In the genomic region with DNA sequence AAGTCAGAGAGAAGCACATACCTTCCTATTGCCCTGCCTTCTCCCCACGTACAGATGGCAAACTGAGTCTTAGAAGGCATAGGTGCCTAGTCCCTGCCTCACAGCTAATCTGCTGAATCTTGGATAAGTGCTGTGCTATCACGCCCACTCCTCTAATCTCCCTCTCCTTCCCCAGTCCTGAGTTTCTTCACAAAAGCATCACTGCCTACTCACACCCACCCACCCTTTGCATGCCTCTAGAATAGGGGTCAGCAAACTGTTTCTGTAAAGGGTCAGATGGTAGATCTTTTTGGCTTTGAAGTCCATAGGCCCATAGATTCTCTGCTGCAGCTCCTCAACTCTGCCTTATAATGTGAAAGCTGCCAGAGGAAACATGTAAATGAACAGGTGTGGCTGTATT, we compare ENCODE assay signal across 2 cellular contexts.
TF ChIP-seq lines count a peak whose summit lies in the region.

No MANE protein-coding gene starts in this region.

TF ChIP-seq in GM12891, 5 proteins besides CTCF, POLR2A, EP300 and RAD21 (continued from another document):
- TF ChIP-seq TAF1 (IDR thresholded peaks at IDR 0.05; ENCODE audit: low read depth, low read length): no peak
- no peak for TF ChIP-seq POLR2AphosphoS5 (IDR thresholded peaks at IDR 0.05; ENCODE audit: low read depth, low read length)
- TF ChIP-seq PAX5 (IDR thresholded peaks at IDR 0.05; ENCODE audit: insufficient read depth, low read length, severe bottlenecking): no peak

TF ChIP-seq in WTC11, 78 proteins besides CTCF, POLR2A, EP300 and RAD21 (continued from another document):
- TF ChIP-seq, protein P1, sequence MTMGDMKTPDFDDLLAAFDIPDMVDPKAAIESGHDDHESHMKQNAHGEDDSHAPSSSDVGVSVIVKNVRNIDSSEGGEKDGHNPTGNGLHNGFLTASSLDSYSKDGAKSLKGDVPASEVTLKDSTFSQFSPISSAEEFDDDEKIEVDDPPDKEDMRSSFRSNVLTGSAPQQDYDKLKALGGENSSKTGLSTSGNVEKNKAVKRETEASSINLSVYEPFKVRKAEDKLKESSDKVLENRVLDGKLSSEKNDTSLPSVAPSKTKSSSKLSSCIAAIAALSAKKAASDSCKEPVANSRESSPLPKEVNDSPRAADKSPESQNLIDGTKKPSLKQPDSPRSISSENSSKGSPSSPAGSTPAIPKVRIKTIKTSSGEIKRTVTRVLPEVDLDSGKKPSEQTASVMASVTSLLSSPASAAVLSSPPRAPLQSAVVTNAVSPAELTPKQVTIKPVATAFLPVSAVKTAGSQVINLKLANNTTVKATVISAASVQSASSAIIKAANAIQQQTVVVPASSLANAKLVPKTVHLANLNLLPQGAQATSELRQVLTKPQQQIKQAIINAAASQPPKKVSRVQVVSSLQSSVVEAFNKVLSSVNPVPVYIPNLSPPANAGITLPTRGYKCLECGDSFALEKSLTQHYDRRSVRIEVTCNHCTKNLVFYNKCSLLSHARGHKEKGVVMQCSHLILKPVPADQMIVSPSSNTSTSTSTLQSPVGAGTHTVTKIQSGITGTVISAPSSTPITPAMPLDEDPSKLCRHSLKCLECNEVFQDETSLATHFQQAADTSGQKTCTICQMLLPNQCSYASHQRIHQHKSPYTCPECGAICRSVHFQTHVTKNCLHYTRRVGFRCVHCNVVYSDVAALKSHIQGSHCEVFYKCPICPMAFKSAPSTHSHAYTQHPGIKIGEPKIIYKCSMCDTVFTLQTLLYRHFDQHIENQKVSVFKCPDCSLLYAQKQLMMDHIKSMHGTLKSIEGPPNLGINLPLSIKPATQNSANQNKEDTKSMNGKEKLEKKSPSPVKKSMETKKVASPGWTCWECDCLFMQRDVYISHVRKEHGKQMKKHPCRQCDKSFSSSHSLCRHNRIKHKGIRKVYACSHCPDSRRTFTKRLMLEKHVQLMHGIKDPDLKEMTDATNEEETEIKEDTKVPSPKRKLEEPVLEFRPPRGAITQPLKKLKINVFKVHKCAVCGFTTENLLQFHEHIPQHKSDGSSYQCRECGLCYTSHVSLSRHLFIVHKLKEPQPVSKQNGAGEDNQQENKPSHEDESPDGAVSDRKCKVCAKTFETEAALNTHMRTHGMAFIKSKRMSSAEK (CRISPR knock-in tag; IDR thresholded peaks at IDR 0.05; ENCODE audit: borderline replicate concordance): no peak
- TF ChIP-seq, protein P2, sequence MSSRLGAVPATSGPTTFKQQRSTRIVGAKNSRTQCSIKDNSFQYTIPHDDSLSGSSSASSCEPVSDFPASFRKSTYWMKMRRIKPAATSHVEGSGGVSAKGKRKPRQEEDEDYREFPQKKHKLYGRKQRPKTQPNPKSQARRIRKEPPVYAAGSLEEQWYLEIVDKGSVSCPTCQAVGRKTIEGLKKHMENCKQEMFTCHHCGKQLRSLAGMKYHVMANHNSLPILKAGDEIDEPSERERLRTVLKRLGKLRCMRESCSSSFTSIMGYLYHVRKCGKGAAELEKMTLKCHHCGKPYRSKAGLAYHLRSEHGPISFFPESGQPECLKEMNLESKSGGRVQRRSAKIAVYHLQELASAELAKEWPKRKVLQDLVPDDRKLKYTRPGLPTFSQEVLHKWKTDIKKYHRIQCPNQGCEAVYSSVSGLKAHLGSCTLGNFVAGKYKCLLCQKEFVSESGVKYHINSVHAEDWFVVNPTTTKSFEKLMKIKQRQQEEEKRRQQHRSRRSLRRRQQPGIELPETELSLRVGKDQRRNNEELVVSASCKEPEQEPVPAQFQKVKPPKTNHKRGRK (CRISPR knock-in tag; IDR thresholded peaks at IDR 0.05; ENCODE audit: borderline replicate concordance): no peak
- TF ChIP-seq, protein P3, sequence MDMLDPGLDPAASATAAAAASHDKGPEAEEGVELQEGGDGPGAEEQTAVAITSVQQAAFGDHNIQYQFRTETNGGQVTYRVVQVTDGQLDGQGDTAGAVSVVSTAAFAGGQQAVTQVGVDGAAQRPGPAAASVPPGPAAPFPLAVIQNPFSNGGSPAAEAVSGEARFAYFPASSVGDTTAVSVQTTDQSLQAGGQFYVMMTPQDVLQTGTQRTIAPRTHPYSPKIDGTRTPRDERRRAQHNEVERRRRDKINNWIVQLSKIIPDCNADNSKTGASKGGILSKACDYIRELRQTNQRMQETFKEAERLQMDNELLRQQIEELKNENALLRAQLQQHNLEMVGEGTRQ (CRISPR knock-in tag; IDR thresholded peaks at IDR 0.05): no peak
- no peak for TF ChIP-seq MXD4 (CRISPR knock-in tag; IDR thresholded peaks at IDR 0.05; ENCODE audit: borderline replicate concordance)
- TF ChIP-seq, protein P4, sequence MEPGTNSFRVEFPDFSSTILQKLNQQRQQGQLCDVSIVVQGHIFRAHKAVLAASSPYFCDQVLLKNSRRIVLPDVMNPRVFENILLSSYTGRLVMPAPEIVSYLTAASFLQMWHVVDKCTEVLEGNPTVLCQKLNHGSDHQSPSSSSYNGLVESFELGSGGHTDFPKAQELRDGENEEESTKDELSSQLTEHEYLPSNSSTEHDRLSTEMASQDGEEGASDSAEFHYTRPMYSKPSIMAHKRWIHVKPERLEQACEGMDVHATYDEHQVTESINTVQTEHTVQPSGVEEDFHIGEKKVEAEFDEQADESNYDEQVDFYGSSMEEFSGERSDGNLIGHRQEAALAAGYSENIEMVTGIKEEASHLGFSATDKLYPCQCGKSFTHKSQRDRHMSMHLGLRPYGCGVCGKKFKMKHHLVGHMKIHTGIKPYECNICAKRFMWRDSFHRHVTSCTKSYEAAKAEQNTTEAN (CRISPR knock-in tag; IDR thresholded peaks at IDR 0.05): no peak
- no peak for TF ChIP-seq GTF2I (CRISPR knock-in tag; conservative IDR thresholded peaks at IDR 0.05)
- TF ChIP-seq, protein P5, sequence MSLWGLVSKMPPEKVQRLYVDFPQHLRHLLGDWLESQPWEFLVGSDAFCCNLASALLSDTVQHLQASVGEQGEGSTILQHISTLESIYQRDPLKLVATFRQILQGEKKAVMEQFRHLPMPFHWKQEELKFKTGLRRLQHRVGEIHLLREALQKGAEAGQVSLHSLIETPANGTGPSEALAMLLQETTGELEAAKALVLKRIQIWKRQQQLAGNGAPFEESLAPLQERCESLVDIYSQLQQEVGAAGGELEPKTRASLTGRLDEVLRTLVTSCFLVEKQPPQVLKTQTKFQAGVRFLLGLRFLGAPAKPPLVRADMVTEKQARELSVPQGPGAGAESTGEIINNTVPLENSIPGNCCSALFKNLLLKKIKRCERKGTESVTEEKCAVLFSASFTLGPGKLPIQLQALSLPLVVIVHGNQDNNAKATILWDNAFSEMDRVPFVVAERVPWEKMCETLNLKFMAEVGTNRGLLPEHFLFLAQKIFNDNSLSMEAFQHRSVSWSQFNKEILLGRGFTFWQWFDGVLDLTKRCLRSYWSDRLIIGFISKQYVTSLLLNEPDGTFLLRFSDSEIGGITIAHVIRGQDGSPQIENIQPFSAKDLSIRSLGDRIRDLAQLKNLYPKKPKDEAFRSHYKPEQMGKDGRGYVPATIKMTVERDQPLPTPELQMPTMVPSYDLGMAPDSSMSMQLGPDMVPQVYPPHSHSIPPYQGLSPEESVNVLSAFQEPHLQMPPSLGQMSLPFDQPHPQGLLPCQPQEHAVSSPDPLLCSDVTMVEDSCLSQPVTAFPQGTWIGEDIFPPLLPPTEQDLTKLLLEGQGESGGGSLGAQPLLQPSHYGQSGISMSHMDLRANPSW (CRISPR knock-in tag; conservative IDR thresholded peaks at IDR 0.05; ENCODE audit: low read depth): no peak
- no peak for TF ChIP-seq NFE2L1 (CRISPR knock-in tag; IDR thresholded peaks at IDR 0.05)
- TF ChIP-seq RELA (CRISPR knock-in tag; IDR thresholded peaks at IDR 0.05; ENCODE audit: borderline replicate concordance): no peak
- no peak for TF ChIP-seq ZNF396 (CRISPR knock-in tag; IDR thresholded peaks at IDR 0.05; ENCODE audit: borderline replicate concordance)
- TF ChIP-seq TEAD1 (CRISPR knock-in tag; IDR thresholded peaks at IDR 0.05): no peak
- no peak for TF ChIP-seq NFYB (CRISPR knock-in tag; conservative IDR thresholded peaks at IDR 0.05; ENCODE audit: low read depth)
- no peak for TF ChIP-seq CBFB (CRISPR knock-in tag; IDR thresholded peaks at IDR 0.05; ENCODE audit: low read depth)
- TF ChIP-seq CREM (CRISPR knock-in tag; IDR thresholded peaks at IDR 0.05): no peak
- TF ChIP-seq, protein P6, sequence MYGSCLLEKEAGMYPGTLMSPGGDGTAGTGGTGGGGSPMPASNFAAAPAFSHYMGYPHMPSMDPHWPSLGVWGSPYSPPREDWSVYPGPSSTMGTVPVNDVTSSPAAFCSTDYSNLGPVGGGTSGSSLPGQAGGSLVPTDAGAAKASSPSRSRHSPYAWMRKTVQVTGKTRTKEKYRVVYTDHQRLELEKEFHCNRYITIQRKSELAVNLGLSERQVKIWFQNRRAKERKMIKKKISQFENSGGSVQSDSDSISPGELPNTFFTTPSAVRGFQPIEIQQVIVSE (CRISPR knock-in tag; IDR thresholded peaks at IDR 0.05; ENCODE audit: borderline replicate concordance): no peak
- TF ChIP-seq FOXK1 (CRISPR knock-in tag; IDR thresholded peaks at IDR 0.05): no peak
- no peak for TF ChIP-seq ELF4 (CRISPR knock-in tag; IDR thresholded peaks at IDR 0.05; ENCODE audit: low read depth)
- no peak for TF ChIP-seq PRRX2 (CRISPR knock-in tag; IDR thresholded peaks at IDR 0.05)
